Comparison of ENCODE assay signal across 8 cellular contexts in the genomic region with DNA sequence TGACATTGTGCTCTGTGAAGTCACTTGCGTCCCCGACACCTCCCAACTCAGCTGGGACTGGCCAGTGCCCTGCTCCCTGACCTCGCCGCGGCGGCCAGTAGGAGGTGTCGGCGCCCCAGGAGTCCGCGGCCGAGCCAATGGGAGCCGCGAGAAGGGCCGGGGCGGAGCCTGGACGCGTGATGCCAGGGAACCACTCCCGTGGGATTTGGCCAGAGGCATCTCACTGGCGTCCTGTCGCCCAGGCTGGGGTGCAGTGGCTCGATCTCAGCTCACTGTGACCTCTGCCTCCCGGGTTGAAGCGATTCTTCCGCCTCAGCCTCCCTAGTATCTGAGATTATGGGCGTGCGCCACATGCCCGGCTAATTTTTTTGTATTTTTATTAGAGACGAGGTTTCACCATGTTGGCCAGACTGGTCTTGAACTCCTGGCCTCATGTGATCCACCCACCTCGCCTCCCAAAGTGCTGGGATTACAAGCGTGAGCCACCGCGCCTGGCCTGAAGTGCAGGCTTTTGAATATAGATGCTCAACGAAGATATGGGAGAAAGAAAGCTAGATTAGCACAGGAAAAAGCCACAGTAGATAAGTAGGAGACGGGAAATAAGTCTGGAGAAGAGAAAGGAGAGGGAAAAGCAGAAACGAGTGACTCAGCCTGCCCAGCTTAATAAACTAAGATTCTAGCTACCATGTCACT. TPM values are rescaled to one million over a fixed set of nuclear protein-coding genes. Genes with fewer than 3 reads are reported as not detected.
DNase-seq lines count a peak whose midpoint lies in the region; ATAC-seq, FAIRE-seq and TF ChIP-seq lines count a peak whose summit lies in the region.

No MANE protein-coding gene starts in this region.

- H3K36me3 ChIP-seq in SK-N-MC (ENCODE audit: insufficient read depth, low read length) (no peaks in the 10 kb centered on the region), vagina (no peaks in the 10 kb centered on the region)

- in situ Hi-C loops in astrocyte of the cerebellum (cut with HindIII; ENCODE audit: low sequenced_read_pairs), result no loop called here

- no peak for TF ChIP-seq EP300 in Ishikawa (IDR thresholded peaks at IDR 0.05; ENCODE audit: borderline replicate concordance)

- intact Hi-C loops in right cardiac atrium (cut with DNase I), result no loop called here
- intact Hi-C loops in posterior vena cava (cut with DNase I), result loop anchor here in 1 of 2 donors (5.0 kb wide), 1 partner anchor 345 kb away; no protein-coding TSS in a partner anchor
- intact Hi-C loops in vagina (cut with DNase I), result no loop called here

- no peaks in the 10 kb centered on the region for H3K4me1 ChIP-seq in right cardiac atrium (ENCODE audit: control insufficient read depth, insufficient read depth, low read length)
- peaks cover 12% of the 10 kb centered on the region for H3K4me1 ChIP-seq in vagina

- H3K4me3 ChIP-seq in SK-N-MC (0 out of 2 replicates have a peak overlapping the region, but pooled peaks have one; percentile 15), astrocyte of the cerebellum (ENCODE audit: low read depth, low read length) (peak overlapping the region; percentile 55), right cardiac atrium (ENCODE audit: low read length) (peak overlapping the region; percentile 68), vagina (peak overlapping the region; percentile 41 to 45)

- peak; percentile 99 to 100 for ATAC-seq in right cardiac atrium

- H3K27ac ChIP-seq in SK-N-MC, result no peak overlapping the region
- no peak overlapping the region for H3K27ac ChIP-seq in right cardiac atrium (ENCODE audit: low read length)
- H3K27ac ChIP-seq in vagina, result no peak overlapping the region

- peak; percentile 84 for FAIRE-seq in GM19239 (lab: Jason Lieb, UNC)

- no peak for TF ChIP-seq RAD21 in Ishikawa (IDR thresholded peaks at IDR 0.05; ENCODE audit: low read depth)

- TF ChIP-seq CTCF in astrocyte of the cerebellum (IDR thresholded peaks at IDR 0.05; ENCODE audit: low read depth, low read length, missing control alignments), result no peak
- peak in 1 of 3 experiments; percentile 5 for TF ChIP-seq CTCF in vagina (IDR thresholded peaks at IDR 0.05)

- DNase-seq in AML-193 (lab: John Stamatoyannopoulos, UW) (peak; percentile 29 to 48), GM19239 (ENCODE audit: insufficient read length, low spot score) (peak; percentile 67), SK-N-MC (ENCODE audit: low read depth, low spot score) (no peak), astrocyte of the cerebellum (ENCODE audit: low read depth) (peak; percentile 26), right cardiac atrium (peak; percentile 91 to 95 (median 94)), posterior vena cava (ENCODE audit: low spot score) (peak; percentile 94), vagina (ENCODE audit: extremely low spot score in 2 of 2) (no peak)

- no peak for TF ChIP-seq POLR2A in vagina (IDR thresholded peaks at IDR 0.05)

- H3K27me3 ChIP-seq in right cardiac atrium (ENCODE audit: control insufficient read depth, insufficient read depth), result no peaks in the 10 kb centered on the region
- no peaks in the 10 kb centered on the region for H3K27me3 ChIP-seq in vagina

- H3K9me3 ChIP-seq in SK-N-MC (ENCODE audit: low read depth, low read length) (no peaks in the 10 kb centered on the region), right cardiac atrium (ENCODE audit: control insufficient read depth, low read length) (no peaks in the 10 kb centered on the region), vagina (no peaks in the 10 kb centered on the region)

- H3K9ac ChIP-seq in SK-N-MC (ENCODE audit: insufficient read length), result no peak overlapping the region

- WGBS in right cardiac atrium, result 3% methylated on average over 35 of the region's 35 CpGs

TF ChIP-seq in Ishikawa, 13 proteins besides CTCF, POLR2A, EP300 and RAD21:
- peak; percentile 37; the same call in 1 of the 2 replicates for TF ChIP-seq TAF1 (IDR thresholded peaks at IDR 0.05; ENCODE audit: low read depth)
- no peak for TF ChIP-seq FOXM1 (IDR thresholded peaks at IDR 0.05; ENCODE audit: borderline replicate concordance, low read depth)
- TF ChIP-seq, protein P1, sequence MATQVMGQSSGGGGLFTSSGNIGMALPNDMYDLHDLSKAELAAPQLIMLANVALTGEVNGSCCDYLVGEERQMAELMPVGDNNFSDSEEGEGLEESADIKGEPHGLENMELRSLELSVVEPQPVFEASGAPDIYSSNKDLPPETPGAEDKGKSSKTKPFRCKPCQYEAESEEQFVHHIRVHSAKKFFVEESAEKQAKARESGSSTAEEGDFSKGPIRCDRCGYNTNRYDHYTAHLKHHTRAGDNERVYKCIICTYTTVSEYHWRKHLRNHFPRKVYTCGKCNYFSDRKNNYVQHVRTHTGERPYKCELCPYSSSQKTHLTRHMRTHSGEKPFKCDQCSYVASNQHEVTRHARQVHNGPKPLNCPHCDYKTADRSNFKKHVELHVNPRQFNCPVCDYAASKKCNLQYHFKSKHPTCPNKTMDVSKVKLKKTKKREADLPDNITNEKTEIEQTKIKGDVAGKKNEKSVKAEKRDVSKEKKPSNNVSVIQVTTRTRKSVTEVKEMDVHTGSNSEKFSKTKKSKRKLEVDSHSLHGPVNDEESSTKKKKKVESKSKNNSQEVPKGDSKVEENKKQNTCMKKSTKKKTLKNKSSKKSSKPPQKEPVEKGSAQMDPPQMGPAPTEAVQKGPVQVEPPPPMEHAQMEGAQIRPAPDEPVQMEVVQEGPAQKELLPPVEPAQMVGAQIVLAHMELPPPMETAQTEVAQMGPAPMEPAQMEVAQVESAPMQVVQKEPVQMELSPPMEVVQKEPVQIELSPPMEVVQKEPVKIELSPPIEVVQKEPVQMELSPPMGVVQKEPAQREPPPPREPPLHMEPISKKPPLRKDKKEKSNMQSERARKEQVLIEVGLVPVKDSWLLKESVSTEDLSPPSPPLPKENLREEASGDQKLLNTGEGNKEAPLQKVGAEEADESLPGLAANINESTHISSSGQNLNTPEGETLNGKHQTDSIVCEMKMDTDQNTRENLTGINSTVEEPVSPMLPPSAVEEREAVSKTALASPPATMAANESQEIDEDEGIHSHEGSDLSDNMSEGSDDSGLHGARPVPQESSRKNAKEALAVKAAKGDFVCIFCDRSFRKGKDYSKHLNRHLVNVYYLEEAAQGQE (IDR thresholded peaks at IDR 0.05; ENCODE audit: low read depth), result no peak
- no peak for TF ChIP-seq CEBPB (IDR thresholded peaks at IDR 0.05)
- TF ChIP-seq MAX (IDR thresholded peaks at IDR 0.05), result no peak; the same call in none of the 2 replicates
- peak; percentile 80 for TF ChIP-seq USF1 (IDR thresholded peaks at IDR 0.05)
- no peak for TF ChIP-seq TCF12 (IDR thresholded peaks at IDR 0.05; ENCODE audit: low read depth)
- TF ChIP-seq EGR1 (IDR thresholded peaks at IDR 0.05), result no peak
- no peak for TF ChIP-seq TEAD4 (IDR thresholded peaks at IDR 0.05)
- no peak for TF ChIP-seq ZBTB7A (IDR thresholded peaks at IDR 0.05; ENCODE audit: low read depth)
- TF ChIP-seq NFIC (IDR thresholded peaks at IDR 0.05), result no peak

RNA-seq across cellular contexts. Expression of gene ZBTB8OS, which starts 38.0 kb away (rescaled TPM):
- 10 to 100 TPM; 28.9 to 35.0 (median 32.7) TPM for total RNA-seq in right cardiac atrium
- 50.4 TPM for polyA plus RNA-seq in right cardiac atrium
- total RNA-seq in posterior vena cava, result 10 to 100 TPM; 31.7 to 37.8 TPM
- 17.4 TPM for total RNA-seq in vagina

RNA-seq across cellular contexts. Expression of gene RBBP4, which starts 38.7 kb away (rescaled TPM):
- 100 to 1,000 TPM; 106 to 114 (median 112) TPM for total RNA-seq in right cardiac atrium
- 52.7 TPM for polyA plus RNA-seq in right cardiac atrium
- 100 to 1,000 TPM in 1 of 2 donors, 10 to 100 TPM in 1; 85.7 to 108 TPM for total RNA-seq in posterior vena cava
- total RNA-seq in vagina, result 80.3 TPM

Comparison
In these comparisons a context has a peak if more than half of its experiments do, and no peak if none do; other contexts are left out.
1. DNase-seq: peak in AML-193 (2 of 2), GM19239 (single experiment), astrocyte of the cerebellum (single experiment), right cardiac atrium (3 of 3) and posterior vena cava (single experiment); none in SK-N-MC (single experiment) and vagina (0 of 2).
2. H3K4me3 ChIP-seq: peak in every context shown above with its lines; median percentile 68 in right cardiac atrium; 55 in astrocyte of the cerebellum; 43 in vagina; 15 in SK-N-MC.